In the genomic region with DNA sequence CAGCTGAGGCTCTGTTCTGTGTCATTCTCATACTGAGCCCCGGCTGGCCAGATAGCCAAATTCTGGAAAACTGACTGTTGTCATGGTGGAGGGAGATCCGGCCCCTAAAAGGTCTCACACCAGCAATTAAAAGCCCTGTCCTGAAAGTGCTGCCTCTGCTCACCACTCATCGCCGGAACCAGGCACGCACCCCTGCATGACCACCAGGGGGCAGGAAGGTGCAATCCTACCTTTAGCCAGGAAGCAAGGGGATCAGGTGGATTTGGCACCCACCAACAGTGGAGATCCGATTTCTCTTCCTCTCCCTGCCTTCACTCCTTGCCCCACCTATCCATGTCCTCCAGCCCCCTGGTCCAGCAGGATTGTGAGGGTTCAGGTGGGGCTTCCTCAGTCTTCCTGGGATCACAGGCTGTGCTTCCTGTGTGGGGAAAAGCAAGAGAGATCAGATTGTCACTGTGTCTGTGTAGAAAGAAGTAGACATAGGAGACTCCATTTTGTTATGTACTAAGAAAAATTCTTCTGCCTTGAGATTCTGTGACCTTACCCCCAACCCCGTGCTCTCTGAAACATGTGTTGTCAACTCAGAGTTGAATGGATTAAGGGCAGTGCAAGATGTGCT, we compare ENCODE assay signal across 1 cellular context.
TF ChIP-seq lines count a peak whose summit lies in the region.

No MANE protein-coding gene starts in this region.

TF ChIP-seq in HEK293, 187 proteins besides CTCF, POLR2A, EP300 and RAD21 (continued from another document):
- TF ChIP-seq PBX3 (CRISPR knock-in tag; IDR thresholded peaks at IDR 0.05) (no peak), ZNF140 (tag by site-specific recombination; IDR thresholded peaks at IDR 0.05) (no peak), SP7 (tag by site-specific recombination; IDR thresholded peaks at IDR 0.05) (0 out of 2 replicates have a peak, but pooled peaks have one; percentile 11), ZBTB17 (tag by site-specific recombination; IDR thresholded peaks at IDR 0.05) (peak; percentile 52), ZNF654 (tag by site-specific recombination; IDR thresholded peaks at IDR 0.05; ENCODE audit: low read depth) (peak; percentile 44), ZNF473 (tag by site-specific recombination; IDR thresholded peaks at IDR 0.05) (no peak), MYNN (tag by site-specific recombination; IDR thresholded peaks at IDR 0.05; ENCODE audit: borderline replicate concordance) (peak; percentile 73; the same call in 1 of the 2 replicates), ZNF350 (tag by site-specific recombination; IDR thresholded peaks at IDR 0.05) (no peak), ZNF585B (tag by site-specific recombination; IDR thresholded peaks at IDR 0.05) (no peak), HOXA7 (CRISPR knock-in tag; IDR thresholded peaks at IDR 0.05; ENCODE audit: borderline replicate concordance) (no peak), GLIS1 (tag by site-specific recombination; IDR thresholded peaks at IDR 0.05) (peak; percentile 13; the same call in 1 of the 2 replicates)
